ENCODE assay signal across 1 cellular context in the genomic region with DNA sequence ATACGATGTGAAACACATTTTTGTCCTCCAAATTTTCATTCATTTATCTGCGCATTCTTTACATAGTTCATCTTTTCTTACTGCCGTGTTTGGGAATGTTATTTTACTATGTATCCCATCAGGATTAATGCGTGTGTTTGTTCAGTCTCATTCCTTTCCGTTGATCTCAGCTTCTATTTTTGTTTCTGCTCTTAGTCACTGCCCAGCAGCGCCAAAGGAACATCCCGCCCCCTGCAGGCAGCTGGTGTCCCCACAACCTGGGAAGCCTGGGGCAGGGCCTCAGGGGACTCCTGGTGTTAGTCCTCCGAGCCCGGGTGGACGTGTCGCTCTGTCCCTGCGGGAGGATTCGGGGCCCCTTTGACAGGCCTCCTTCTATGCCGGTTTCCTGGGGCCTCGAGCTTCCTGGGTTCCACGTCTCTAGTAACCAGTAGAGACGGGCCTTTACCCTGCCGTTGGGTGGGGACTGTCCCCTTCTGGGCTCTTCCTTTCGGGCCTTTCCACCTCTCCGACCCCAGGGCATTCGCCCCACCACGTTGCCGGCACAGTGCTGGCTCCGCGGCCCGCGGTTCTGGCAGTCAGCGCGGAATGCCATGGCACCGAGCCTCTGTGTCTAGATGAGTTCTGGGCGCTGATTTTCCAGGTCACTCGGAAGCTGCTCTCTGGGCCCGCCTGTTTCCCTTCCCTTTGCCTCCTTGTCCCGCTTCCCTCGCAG.
A peak's percentile ranks its signal among the peaks of the same experiment; 100 is the strongest.
TF ChIP-seq lines count a peak whose summit lies in the region.

No MANE protein-coding gene starts in this region.

TF ChIP-seq in GM12878, 131 proteins besides CTCF, POLR2A, EP300 and RAD21 (continued from another document):
- TF ChIP-seq IRF4 (IDR thresholded peaks at IDR 0.05; ENCODE audit: low read depth, low read length) (0 out of 2 replicates have a peak, but pooled peaks have one; percentile 53), ZNF207 (IDR thresholded peaks at IDR 0.05; ENCODE audit: borderline replicate concordance) (no peak), NR2F1 (conservative IDR thresholded peaks at IDR 0.05) (peak; percentile 51), FOXM1 (IDR thresholded peaks at IDR 0.05; ENCODE audit: low read depth, low read length) (peak; percentile 71), LARP7 (IDR thresholded peaks at IDR 0.05) (peak; percentile 27), MTA3 (IDR thresholded peaks at IDR 0.05; ENCODE audit: borderline replicate concordance, low read length) (peak; percentile 57; the same call in 1 of the 2 replicates), GATAD2B (conservative IDR thresholded peaks at IDR 0.05; ENCODE audit: low read depth) (no peak; the same call in 1 of the 2 replicates), MTA2 (IDR thresholded peaks at IDR 0.05; ENCODE audit: low read depth) (peak; percentile 21; the same call in 1 of the 2 replicates), SRF (IDR thresholded peaks at IDR 0.05; ENCODE audit: low read depth in 2 of 2, low read length in 2 of 2) (0 out of 4 replicates have a peak, but pooled peaks of 1 of the 2 experiments have one; percentile 9), ATF7 (IDR thresholded peaks at IDR 0.05; ENCODE audit: low read depth) (peak; percentile 82), TARDBP (IDR thresholded peaks at IDR 0.05; ENCODE audit: borderline replicate concordance) (no peak; the same call in none of the 2 replicates)
- TF ChIP-seq, protein P1, sequence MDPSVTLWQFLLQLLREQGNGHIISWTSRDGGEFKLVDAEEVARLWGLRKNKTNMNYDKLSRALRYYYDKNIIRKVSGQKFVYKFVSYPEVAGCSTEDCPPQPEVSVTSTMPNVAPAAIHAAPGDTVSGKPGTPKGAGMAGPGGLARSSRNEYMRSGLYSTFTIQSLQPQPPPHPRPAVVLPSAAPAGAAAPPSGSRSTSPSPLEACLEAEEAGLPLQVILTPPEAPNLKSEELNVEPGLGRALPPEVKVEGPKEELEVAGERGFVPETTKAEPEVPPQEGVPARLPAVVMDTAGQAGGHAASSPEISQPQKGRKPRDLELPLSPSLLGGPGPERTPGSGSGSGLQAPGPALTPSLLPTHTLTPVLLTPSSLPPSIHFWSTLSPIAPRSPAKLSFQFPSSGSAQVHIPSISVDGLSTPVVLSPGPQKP (IDR thresholded peaks at IDR 0.05; ENCODE audit: low read depth, low read length), result no peak
